ENCODE assay signal across 19 cellular contexts in the genomic region with DNA sequence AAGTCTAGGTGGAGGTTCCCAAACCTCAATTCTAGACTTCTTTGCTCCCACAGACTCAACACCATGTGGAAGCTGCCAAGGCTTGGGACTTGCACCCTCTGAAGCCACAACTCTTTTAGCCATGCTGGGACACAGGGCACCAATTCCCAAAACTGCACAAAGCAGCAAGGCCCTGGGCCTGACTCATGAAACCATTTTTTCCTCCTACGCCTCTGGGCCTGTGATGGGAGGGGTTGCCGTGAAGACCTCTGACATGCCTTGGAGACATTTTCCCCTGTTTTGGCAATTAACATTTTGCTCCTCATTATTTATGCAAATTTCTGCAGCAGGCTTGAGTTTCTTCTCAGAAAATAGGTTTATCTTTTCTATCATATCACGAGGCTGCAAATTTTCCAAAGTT.
A peak's percentile ranks its signal among the peaks of the same experiment; 100 is the strongest.
DNase-seq lines count a peak whose midpoint lies in the region; ATAC-seq, FAIRE-seq and TF ChIP-seq lines count a peak whose summit lies in the region.
"Had no signal": no experiment of that assay in that cellular context is flagged by ENCODE, and none has a peak within 500 bp of the region (broad histone marks: within the 10 kb centered on the region; RNA-seq: fewer than 3 reads in every experiment).

No MANE protein-coding gene starts in this region.

- POLR2A ChIA-PET in activated CD8-positive, alpha-beta T cell treated with anti-CD3 and anti-CD28 coated beads for 36 hours (lab: Charles Lee) = no interaction called here
- POLR2A ChIA-PET in activated CD8-positive, alpha-beta T cell treated with anti-CD3 and anti-CD28 coated beads, Interleukin-2, amount 10 ng/mL, durations not matched to agents 7 days and 5 days (lab: Charles Lee) = no interaction called here
- POLR2A ChIA-PET in A549 (lab: Yijun Ruan, JAX) = no interaction called here

- ATAC-seq in activated CD8-positive, alpha-beta T cell treated with anti-CD3 and anti-CD28 coated beads for 36 hours = no peak
- ATAC-seq in activated CD8-positive, alpha-beta T cell treated with anti-CD3 and anti-CD28 coated beads, Interleukin-2, amount 10 ng/mL, durations not matched to agents 7 days and 5 days = no peak
- ATAC-seq in A549 (no peak), HG03460 (IDR thresholded peaks at IDR 0.05; ENCODE audit: unreplicated experiment) (no peak)
- ATAC-seq: CD8-positive, alpha-beta T cell; GM12878; HCT116 had no signal

- peaks cover 34% of the 10 kb centered on the region for H3K36me3 Mint-ChIP-seq in activated CD8-positive, alpha-beta T cell treated with anti-CD3 and anti-CD28 coated beads for 36 hours (ENCODE audit: low read depth)
- peaks cover 23% of the 10 kb centered on the region for H3K36me3 Mint-ChIP-seq in activated CD8-positive, alpha-beta T cell treated with anti-CD3 and anti-CD28 coated beads, Interleukin-2, amount 10 ng/mL, durations not matched to agents 7 days and 5 days (ENCODE audit: low read depth)
- H3K36me3 Mint-ChIP-seq in endothelial cell (ENCODE audit: low read depth, unreplicated experiment) (peaks cover 19% of the 10 kb centered on the region), chondrocyte (ENCODE audit: low read depth) (no peaks in the 10 kb centered on the region)

- 80% methylated on average over 3 of the region's 3 CpGs for whole genome bisulfite sequencing in A549 (ENCODE audit: missing lambda C conversion rate)

- TF ChIP-seq RAD21 in A549 (conservative IDR thresholded peaks at IDR 0.05 in 1 of 2, IDR thresholded peaks at IDR 0.05 in 1 of 2) = no peak

- DNase-seq in activated CD8-positive, alpha-beta T cell treated with anti-CD3 and anti-CD28 coated beads for 36 hours = peak; percentile 32
- DNase-seq in activated CD8-positive, alpha-beta T cell treated with anti-CD3 and anti-CD28 coated beads, Interleukin-2, amount 10 ng/mL, durations not matched to agents 7 days and 5 days = no peak
- DNase-seq in A549 (ENCODE audit: low read depth in 1 of 2, low spot score in 1 of 2) (no peak), OCI-M1 (lab: John Stamatoyannopoulos, UW) (peak; percentile 41), endothelial cell (ENCODE audit: low spot score) (no peak), chondrocyte (ENCODE audit: low spot score) (no peak), NK-92 (lab: John Stamatoyannopoulos, UW; ENCODE audit: unreplicated experiment) (no peak)
- DNase-seq: 8988T; Calu3; CD8-positive, alpha-beta T cell; DMS79 treated with DMSO at 0.1 percent for 48 hours; EL; GOT3; H7 had no signal

- intact Hi-C loops in activated CD8-positive, alpha-beta T cell treated with anti-CD3 and anti-CD28 coated beads for 36 hours (cut with micrococcal nuclease) = no loop called here

- peaks cover 55% of the 10 kb centered on the region for H3K4me1 Mint-ChIP-seq in activated CD8-positive, alpha-beta T cell treated with anti-CD3 and anti-CD28 coated beads for 36 hours (ENCODE audit: low read depth)
- peaks cover 27% of the 10 kb centered on the region for H3K4me1 Mint-ChIP-seq in activated CD8-positive, alpha-beta T cell treated with anti-CD3 and anti-CD28 coated beads, Interleukin-2, amount 10 ng/mL, durations not matched to agents 7 days and 5 days (ENCODE audit: low read depth)
- H3K4me1 Mint-ChIP-seq in endothelial cell (ENCODE audit: unreplicated experiment) (no peaks in the 10 kb centered on the region), chondrocyte (ENCODE audit: low read depth) (peaks cover 8% of the 10 kb centered on the region)

- H3K9me3 Mint-ChIP-seq in activated CD8-positive, alpha-beta T cell treated with anti-CD3 and anti-CD28 coated beads for 36 hours = peaks cover 25% of the 10 kb centered on the region
- H3K9me3 Mint-ChIP-seq in activated CD8-positive, alpha-beta T cell treated with anti-CD3 and anti-CD28 coated beads, Interleukin-2, amount 10 ng/mL, durations not matched to agents 7 days and 5 days (ENCODE audit: insufficient read depth) = peaks cover 24% of the 10 kb centered on the region
- H3K9me3 Mint-ChIP-seq in endothelial cell (ENCODE audit: unreplicated experiment) (peaks cover 7% of the 10 kb centered on the region), chondrocyte (ENCODE audit: low read depth) (peaks cover 8% of the 10 kb centered on the region)

- no peak overlapping the region for H3K4me3 Mint-ChIP-seq in activated CD8-positive, alpha-beta T cell treated with anti-CD3 and anti-CD28 coated beads for 36 hours
- H3K4me3 Mint-ChIP-seq in activated CD8-positive, alpha-beta T cell treated with anti-CD3 and anti-CD28 coated beads, Interleukin-2, amount 10 ng/mL, durations not matched to agents 7 days and 5 days = no peak overlapping the region
- H3K4me3 Mint-ChIP-seq in endothelial cell (ENCODE audit: unreplicated experiment) = peak overlapping the region; percentile 45
- no peak overlapping the region for H3K4me3 Mint-ChIP-seq in chondrocyte (ENCODE audit: unreplicated experiment)
- H3K4me3 Mint-ChIP-seq: B cell; CD8-positive, alpha-beta T cell had no signal

- H3K9me3 ChIP-seq in A549 = peaks cover 6% of the 10 kb centered on the region; the same call in 1 of the 3 replicates

- FAIRE-seq in A549 (lab: Jason Lieb, UNC) = no peak
- FAIRE-seq: GM12878 had no signal

- CTCF ChIA-PET in activated CD8-positive, alpha-beta T cell treated with anti-CD3 and anti-CD28 coated beads for 36 hours (lab: Charles Lee) = no interaction called here
- CTCF ChIA-PET in activated CD8-positive, alpha-beta T cell treated with anti-CD3 and anti-CD28 coated beads, Interleukin-2, amount 10 ng/mL, durations not matched to agents 7 days and 5 days (lab: Charles Lee) = no interaction called here
- CTCF ChIA-PET in A549 (lab: Yijun Ruan, JAX) = no interaction called here

- H3K27ac ChIP-seq in A549 = no peak overlapping the region
- H3K27ac ChIP-seq: BLaER1 treated with 17β-estradiol and CSF1 and Interleukin-3, amounts not matched to agents 10 nM and 100 nM had no signal

- H3K4me1 ChIP-seq in A549 = no peaks in the 10 kb centered on the region

- H3K27me3 Mint-ChIP-seq in activated CD8-positive, alpha-beta T cell treated with anti-CD3 and anti-CD28 coated beads for 36 hours = no peaks in the 10 kb centered on the region
- no peaks in the 10 kb centered on the region for H3K27me3 Mint-ChIP-seq in activated CD8-positive, alpha-beta T cell treated with anti-CD3 and anti-CD28 coated beads, Interleukin-2, amount 10 ng/mL, durations not matched to agents 7 days and 5 days (ENCODE audit: low read depth)
- H3K27me3 Mint-ChIP-seq in endothelial cell (ENCODE audit: unreplicated experiment) (no peaks in the 10 kb centered on the region), chondrocyte (ENCODE audit: low read depth) (no peaks in the 10 kb centered on the region)
- H3K27me3 Mint-ChIP-seq: B cell had no signal

- H3K27ac Mint-ChIP-seq in activated CD8-positive, alpha-beta T cell treated with anti-CD3 and anti-CD28 coated beads for 36 hours = no peak overlapping the region
- no peak overlapping the region for H3K27ac Mint-ChIP-seq in activated CD8-positive, alpha-beta T cell treated with anti-CD3 and anti-CD28 coated beads, Interleukin-2, amount 10 ng/mL, durations not matched to agents 7 days and 5 days
- H3K27ac Mint-ChIP-seq in endothelial cell (ENCODE audit: unreplicated experiment) (no peak overlapping the region), chondrocyte (ENCODE audit: unreplicated experiment) (no peak overlapping the region)
- H3K27ac Mint-ChIP-seq: B cell; CD8-positive, alpha-beta T cell had no signal

- no peak overlapping the region for H3K4me3 ChIP-seq in A549
- H3K4me3 ChIP-seq: GM12878 had no signal

- TF ChIP-seq POLR2A in A549 (IDR thresholded peaks at IDR 0.05; ENCODE audit: low read length) = no peak

- no peak for TF ChIP-seq CTCF in activated CD8-positive, alpha-beta T cell treated with anti-CD3 and anti-CD28 coated beads for 36 hours (IDR thresholded peaks at IDR 0.05)
- TF ChIP-seq CTCF in A549 (IDR thresholded peaks at IDR 0.05) = no peak
- no peak for TF ChIP-seq CTCF in endothelial cell (IDR thresholded peaks at IDR 0.05; ENCODE audit: unreplicated experiment)
- TF ChIP-seq CTCF in chondrocyte (IDR thresholded peaks at IDR 0.05) = no peak

- no peak for TF ChIP-seq EP300 in A549 (IDR thresholded peaks at IDR 0.05)

- no peak overlapping the region for H3K4me2 ChIP-seq in A549
- H3K4me2 ChIP-seq: BLaER1 treated with 17β-estradiol and CSF1 and Interleukin-3, amounts not matched to agents 10 nM and 100 nM had no signal

TF ChIP-seq in A549, 52 proteins besides CTCF, POLR2A, EP300 and RAD21:
- no peak for TF ChIP-seq SMC3 (IDR thresholded peaks at IDR 0.05)
- peak; percentile 88 for TF ChIP-seq ZFP36 (IDR thresholded peaks at IDR 0.05; ENCODE audit: borderline replicate concordance, partially characterized antibody)
TF ChIP-seq in A549: peak in this region for 1.

Comparison
In these comparisons a context has a peak if more than half of its experiments do, and no peak if none do; other contexts are left out.
1. DNase-seq: peak in activated CD8-positive, alpha-beta T cell treated with anti-CD3 and anti-CD28 coated beads for 36 hours (single experiment) and OCI-M1 (single experiment); none in activated CD8-positive, alpha-beta T cell treated with anti-CD3 and anti-CD28 coated beads, Interleukin-2, amount 10 ng/mL, durations not matched to agents 7 days and 5 days (single experiment), A549 (0 of 2), endothelial cell (single experiment), chondrocyte (single experiment) and NK-92 (single experiment).